16 cellular contexts compared by ENCODE assay signal in the genomic region with DNA sequence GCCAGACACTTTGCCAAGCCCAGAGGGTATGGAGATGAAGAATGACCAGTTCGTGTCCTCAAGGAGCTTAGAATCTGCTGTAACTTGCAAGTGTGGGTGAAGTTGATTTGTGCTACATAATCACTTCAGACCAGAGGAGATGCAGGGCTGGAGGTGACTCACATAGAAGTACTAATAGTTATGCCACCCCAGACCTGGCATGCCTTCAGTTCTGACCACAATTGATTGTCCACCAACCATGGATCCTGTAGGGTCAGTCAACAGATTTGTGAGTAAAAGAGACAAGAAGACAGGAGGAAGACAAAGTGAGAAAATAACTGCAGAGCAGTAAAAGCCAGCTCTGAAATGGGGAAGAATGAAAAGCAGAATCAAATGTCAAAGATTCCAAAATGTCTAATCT. TPM values are rescaled to one million over a fixed set of nuclear protein-coding genes. Genes with fewer than 3 reads are reported as not detected.
A peak's percentile ranks its signal among the peaks of the same experiment; 100 is the strongest.
DNase-seq lines count a peak whose midpoint lies in the region; ATAC-seq and TF ChIP-seq lines count a peak whose summit lies in the region.
"Had no signal": no experiment of that assay in that cellular context is flagged by ENCODE, and none has a peak within 500 bp of the region (broad histone marks: within the 10 kb centered on the region; RNA-seq: fewer than 3 reads in every experiment).

No MANE protein-coding gene starts in this region.

- H3K4me1 ChIP-seq in osteoblast (ENCODE audit: insufficient read depth, low read length) = peaks cover 35% of the 10 kb centered on the region

- DNase-seq in EL (peak; percentile 93), MG63 (peak; percentile 89), epithelial cell of esophagus (ENCODE audit: low read depth) (peak; percentile 32), osteoblast (ENCODE audit: insufficient read length, low spot score, missing footprints) (no peak), NOMO-1 treated with DMSO at 0.1 percent for 48 hours (lab: John Stamatoyannopoulos, UW; ENCODE audit: unreplicated experiment) (no peak)
- DNase-seq in activated CD4-positive, CD25-positive, alpha-beta regulatory T cell (lab: John Stamatoyannopoulos, UW) = no peak
- DNase-seq: activated CD4-positive, alpha-beta memory T cell treated with anti-CD3 and anti-CD28 coated beads for 36 hours; activated T-cell treated with anti-CD3 and anti-CD28 coated beads, Interleukin-2, amount 50 U/mL, for 4 hours; NCI-H1092 treated with DMSO at 0.1 percent for 48 hours; NCI-H2171 treated with DMSO at 0.1 percent for 48 hours; retina; RPMI8226 had no signal

- no peaks in the 10 kb centered on the region for H3K36me3 ChIP-seq in MG63
- H3K36me3 ChIP-seq in osteoblast (ENCODE audit: insufficient read depth, low read length) = no peaks in the 10 kb centered on the region

- H3K79me2 ChIP-seq in osteoblast (ENCODE audit: insufficient read depth, low read length) = no peaks in the 10 kb centered on the region

- H3K4me3 ChIP-seq in MG63 (no peak overlapping the region), epithelial cell of esophagus (ENCODE audit: low read length) (no peak overlapping the region), osteoblast (ENCODE audit: insufficient read depth, low read length) (no peak overlapping the region)

- no peak overlapping the region for H2AFZ ChIP-seq in osteoblast (ENCODE audit: low read length)

- no peaks in the 10 kb centered on the region for H4K20me1 ChIP-seq in osteoblast (ENCODE audit: insufficient read depth, low read length)

- H3K27me3 ChIP-seq in MG63 = no peaks in the 10 kb centered on the region
- no peaks in the 10 kb centered on the region for H3K27me3 ChIP-seq in osteoblast (ENCODE audit: insufficient read depth, low read length)

- H3K4me2 ChIP-seq in osteoblast (ENCODE audit: insufficient read depth, low read length) = peak overlapping the region; percentile 31

- TF ChIP-seq CTCF in epithelial cell of esophagus (IDR thresholded peaks at IDR 0.05; ENCODE audit: insufficient read depth, low read depth, low read length, missing control alignments) (no peak), osteoblast (IDR thresholded peaks at IDR 0.05; ENCODE audit: extremely low read depth, low read depth, low read length) (no peak)

- ATAC-seq in GM21786 (IDR thresholded peaks at IDR 0.05; ENCODE audit: unreplicated experiment) (no peak), GM21526 (IDR thresholded peaks at IDR 0.05; ENCODE audit: low FRiP score, unreplicated experiment) (no peak)
- ATAC-seq: activated naive CD4-positive, alpha-beta T cell treated with anti-CD3 and anti-CD28 coated beads, Interleukin-2, amount 50 U/mL, for 72 hours; activated T-cell treated with anti-CD3 and anti-CD28 coated beads, Interleukin-2, amount 50 U/mL, for 4 hours had no signal

- H3K9me3 ChIP-seq in MG63 (no peaks in the 10 kb centered on the region), osteoblast (ENCODE audit: low read depth, low read length) (no peaks in the 10 kb centered on the region)

- peak overlapping the region; percentile 72 for H3K27ac ChIP-seq in osteoblast (ENCODE audit: low read depth, low read length)

RNA-seq across cellular contexts. Expression of a gene that starts 51.2 kb away (rescaled TPM):
- 79.2 and 110 TPM in 2 replicates for total RNA-seq in MG63 (2014; rRNA removed; shearing (Covaris generic); ENCODE audit: low replicate concordance)
- 9.7 and 11.2 TPM in 2 replicates for total RNA-seq in osteoblast
- total RNA-seq: activated CD4-positive, alpha-beta memory T cell treated with anti-CD3 and anti-CD28 coated beads for 36 hours; activated naive CD4-positive, alpha-beta T cell treated with anti-CD3 and anti-CD28 coated beads, Interleukin-2, amount 50 U/mL, for 72 hours; B cell had no signal

Comparison
In these comparisons a context has a peak if more than half of its experiments do, and no peak if none do; other contexts are left out.
1. DNase-seq: peak in EL (single experiment), MG63 (single experiment) and epithelial cell of esophagus (single experiment); none in osteoblast (single experiment), activated CD4-positive, CD25-positive, alpha-beta regulatory T cell (0 of 4) and NOMO-1 treated with DMSO at 0.1 percent for 48 hours (single experiment).